24 cellular contexts compared by ENCODE assay signal in the genomic region with DNA sequence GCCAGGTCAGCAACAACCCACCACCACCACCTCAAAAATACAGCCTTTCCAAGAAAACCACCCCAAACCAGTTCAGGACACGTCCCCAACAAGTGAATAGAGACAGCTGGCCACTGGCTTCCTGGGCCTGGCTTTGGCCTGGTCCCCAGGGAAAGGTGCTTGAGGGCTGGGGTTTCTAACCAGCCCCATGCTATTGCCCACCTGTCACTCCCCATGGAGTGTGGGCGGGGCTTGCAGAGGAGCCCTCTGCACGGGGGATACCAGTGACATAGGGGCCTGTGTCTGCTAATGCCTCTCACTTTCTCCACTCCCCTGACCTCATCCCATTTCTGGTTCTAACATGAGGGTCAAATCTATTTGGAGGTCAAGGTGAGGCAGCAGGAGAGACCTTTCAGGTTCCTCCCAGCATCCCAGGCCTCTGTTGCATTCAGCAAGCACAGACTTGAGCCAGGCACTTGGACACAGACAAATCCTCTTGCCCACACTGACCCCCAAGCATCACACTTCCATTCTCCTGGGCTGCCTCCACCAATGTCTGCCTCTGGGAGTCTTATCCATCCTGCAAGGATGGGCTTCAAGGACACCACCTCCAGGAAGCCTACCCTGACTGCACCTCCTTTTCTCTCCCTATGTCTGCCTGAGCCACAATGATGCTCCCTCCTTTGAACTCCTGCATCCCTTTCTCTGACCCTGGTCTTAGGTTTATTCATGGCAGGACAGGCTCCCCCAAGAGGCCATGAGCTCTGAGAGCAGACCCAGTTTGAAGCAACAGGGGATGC. TPM values are rescaled to one million over a fixed set of nuclear protein-coding genes. Genes with fewer than 3 reads are reported as not detected.
"Had no signal": no experiment of that assay in that cellular context is flagged by ENCODE, and none has a peak within 500 bp of the region (broad histone marks: within the 10 kb centered on the region; RNA-seq: fewer than 3 reads in every experiment).

No MANE protein-coding gene starts in this region.

- ATAC-seq: activated T-cell treated with anti-CD3 and anti-CD28 coated beads, Interleukin-2, amount 50 U/mL, for 4 hours; PC-3; T-cell had no signal

- H3K27ac ChIP-seq: adrenal gland had no signal

- H3K27me3 ChIP-seq: adrenal gland had no signal

- DNase-seq: activated CD4-positive, alpha-beta memory T cell treated with anti-CD3 and anti-CD28 coated beads for 36 hours; activated CD4-positive, alpha-beta T cell treated with anti-CD3 and anti-CD28 coated beads, Interleukin-2, amount 10 ng/mL, durations not matched to agents 7 days and 5 days; activated CD4-positive, CD25-positive, alpha-beta regulatory T cell; activated CD8-positive, alpha-beta memory T cell treated with anti-CD3 and anti-CD28 coated beads for 24 hours; activated naive CD4-positive, alpha-beta T cell treated with anti-CD3 and anti-CD28 coated beads, Interleukin-2, amount 50 U/mL, for 16 hours; activated naive CD8-positive, alpha-beta T cell treated with anti-CD3 and anti-CD28 coated beads, Interleukin-2, amount 10 ng/mL, durations not matched to agents 7 days and 5 days; activated T-cell treated with anti-CD3 and anti-CD28 coated beads, Interleukin-2, amount 50 U/mL, for 4 hours; adrenal gland; anterior cingulate cortex; cerebellar nuclear complex; MM.1S; NCI-H1105; NCI-H1436; NCI-H1694 treated with DMSO at 0.1 percent for 48 hours; NCI-H2029 treated with DMSO at 0.1 percent for 48 hours; NCI-H345; NCI-H510A; NCI-H748 treated with DMSO at 0.1 percent for 48 hours; PC-3; SHP77; T-cell; T-helper 2 cell; T1000 had no signal

RNA-seq across cellular contexts. Expression of gene MORN5, which starts 50.5 kb away (rescaled TPM):
- total RNA-seq: activated CD4-positive, alpha-beta memory T cell treated with anti-CD3 and anti-CD28 coated beads for 36 hours; activated CD4-positive, alpha-beta T cell treated with anti-CD3 and anti-CD28 coated beads, Interleukin-2, amount 10 ng/mL, durations not matched to agents 7 days and 5 days; activated naive CD8-positive, alpha-beta T cell treated with anti-CD3 and anti-CD28 coated beads, Interleukin-2, amount 10 ng/mL, durations not matched to agents 7 days and 5 days; activated T-cell treated with anti-CD3 and anti-CD28 coated beads, Interleukin-2, amount 50 U/mL, for 4 hours; cardiac septum; PC-3; T-cell had no signal
